9 cellular contexts compared by ENCODE assay signal in the genomic region with DNA sequence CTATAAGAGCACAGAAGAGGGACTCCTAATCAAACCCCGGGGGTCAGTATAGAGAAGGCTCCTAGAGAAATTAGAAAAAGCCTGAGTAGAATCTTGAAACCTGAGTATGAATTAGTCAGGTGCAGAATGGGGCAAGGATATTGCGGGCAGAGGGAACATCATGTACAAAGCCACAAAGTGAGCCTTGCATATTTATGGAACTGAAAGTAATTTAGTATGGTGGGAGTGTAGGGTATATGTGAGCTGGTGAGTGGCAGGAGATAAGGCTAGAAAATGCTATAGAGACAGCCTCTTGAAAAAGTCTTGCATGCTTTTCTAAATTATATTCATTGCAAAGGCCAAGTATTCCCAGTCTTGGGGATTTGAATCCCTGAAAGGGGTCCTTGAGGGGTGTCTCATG.
DNase-seq lines count a peak whose midpoint lies in the region; ATAC-seq lines count a peak whose summit lies in the region.
"Had no signal": no experiment of that assay in that cellular context is flagged by ENCODE, and none has a peak within 500 bp of the region (broad histone marks: within the 10 kb centered on the region; RNA-seq: fewer than 3 reads in every experiment).

No MANE protein-coding gene starts in this region.

- H3K27ac ChIP-seq in SJCRH30, result no peak overlapping the region

- H3K4me1 ChIP-seq in SJCRH30, result peaks cover 6% of the 10 kb centered on the region; the same call in 1 of the 2 replicates

- peak overlapping the region; percentile 84 for H3K27ac Mint-ChIP-seq in activated CD4-positive, alpha-beta T cell treated with anti-CD3 and anti-CD28 coated beads, Interleukin-2, amount 10 ng/mL, durations not matched to agents 7 days and 5 days

- peak; percentile 49 for DNase-seq in activated CD4-positive, alpha-beta T cell treated with anti-CD3 and anti-CD28 coated beads, Interleukin-2, amount 10 ng/mL, durations not matched to agents 7 days and 5 days
- no peak for DNase-seq in activated CD4-positive, alpha-beta T cell treated with anti-CD3 and anti-CD28 coated beads, Interleukin-2, amount 50 U/mL, for 1 hour
- DNase-seq in OCI-M1 (lab: John Stamatoyannopoulos, UW), result peak; percentile 86
- DNase-seq in stimulated activated naive CD8-positive, alpha-beta T cell treated with anti-CD3 and anti-CD28 coated beads, Interleukin-15, Interleukin-2, amounts not matched to agents 100 U/mL and 50 U/mL, for 24 hours, result peak; percentile 26
- DNase-seq in SJCRH30, result no peak
- no peak for DNase-seq in NCI-H2081 treated with DMSO at 0.1 percent for 48 hours (lab: John Stamatoyannopoulos, UW)
- DNase-seq in inferior parietal cortex (ENCODE audit: extremely low spot score), result no peak
- DNase-seq: cortex of kidney had no signal

- H3K36me3 ChIP-seq in SJCRH30, result no peaks in the 10 kb centered on the region

- H3K27me3 ChIP-seq in SJCRH30, result no peaks in the 10 kb centered on the region

- peaks cover 91% of the 10 kb centered on the region for H3K4me1 Mint-ChIP-seq in activated CD4-positive, alpha-beta T cell treated with anti-CD3 and anti-CD28 coated beads, Interleukin-2, amount 10 ng/mL, durations not matched to agents 7 days and 5 days

- CTCF ChIA-PET in activated CD4-positive, alpha-beta T cell treated with anti-CD3 and anti-CD28 coated beads, Interleukin-2, amount 10 ng/mL, durations not matched to agents 7 days and 5 days (lab: Charles Lee), result interaction anchor here (1.0 to 4.1 kb wide), 3 partner anchors 94 to 109 kb away, joined by 5 to 28 read pairs (median 14); a partner anchor contains a TSS

- peaks cover 6% of the 10 kb centered on the region for H3K9me3 Mint-ChIP-seq in activated CD4-positive, alpha-beta T cell treated with anti-CD3 and anti-CD28 coated beads, Interleukin-2, amount 10 ng/mL, durations not matched to agents 7 days and 5 days

- H3K4me3 ChIP-seq in SJCRH30, result no peak overlapping the region

- H3K9me3 ChIP-seq in SJCRH30 (replicated peaks), result no peaks in the 10 kb centered on the region

- H3K4me3 Mint-ChIP-seq in activated CD4-positive, alpha-beta T cell treated with anti-CD3 and anti-CD28 coated beads, Interleukin-2, amount 10 ng/mL, durations not matched to agents 7 days and 5 days, result peak overlapping the region; percentile 54

- no peaks in the 10 kb centered on the region for H3K27me3 Mint-ChIP-seq in activated CD4-positive, alpha-beta T cell treated with anti-CD3 and anti-CD28 coated beads, Interleukin-2, amount 10 ng/mL, durations not matched to agents 7 days and 5 days

- peak; percentile 70 for ATAC-seq in HG02981 (IDR thresholded peaks at IDR 0.05; ENCODE audit: unreplicated experiment)
- peak; percentile 85 for ATAC-seq in stimulated activated naive CD8-positive, alpha-beta T cell treated with anti-CD3 and anti-CD28 coated beads, Interleukin-15, Interleukin-2, amounts not matched to agents 100 U/mL and 50 U/mL, for 24 hours

- H3K36me3 Mint-ChIP-seq in activated CD4-positive, alpha-beta T cell treated with anti-CD3 and anti-CD28 coated beads, Interleukin-2, amount 10 ng/mL, durations not matched to agents 7 days and 5 days (ENCODE audit: low read depth), result peaks cover 67% of the 10 kb centered on the region

- POLR2A ChIA-PET in activated CD4-positive, alpha-beta T cell treated with anti-CD3 and anti-CD28 coated beads, Interleukin-2, amount 10 ng/mL, durations not matched to agents 7 days and 5 days (lab: Charles Lee), result no interaction called here

Comparison
In these comparisons a context has a peak if more than half of its experiments do, and no peak if none do; other contexts are left out.
1. DNase-seq: peak in activated CD4-positive, alpha-beta T cell treated with anti-CD3 and anti-CD28 coated beads, Interleukin-2, amount 10 ng/mL, durations not matched to agents 7 days and 5 days (single experiment), OCI-M1 (single experiment) and stimulated activated naive CD8-positive, alpha-beta T cell treated with anti-CD3 and anti-CD28 coated beads, Interleukin-15, Interleukin-2, amounts not matched to agents 100 U/mL and 50 U/mL, for 24 hours (single experiment); none in activated CD4-positive, alpha-beta T cell treated with anti-CD3 and anti-CD28 coated beads, Interleukin-2, amount 50 U/mL, for 1 hour (single experiment), SJCRH30 (0 of 2), NCI-H2081 treated with DMSO at 0.1 percent for 48 hours (single experiment) and inferior parietal cortex (single experiment).